Comparison of ENCODE assay signal across 6 cellular contexts in genomic region chr1:23682946-23683345, GRCh38.
"Had no signal": no experiment of that assay in that cellular context is flagged by ENCODE, and none has a peak within 500 bp of the region (broad histone marks: within the 10 kb centered on the region; RNA-seq: fewer than 3 reads in every experiment).

No MANE protein-coding gene starts in this region.

- H3K27ac ChIP-seq: HL-60 had no signal

- ATAC-seq: HepG2 had no signal

- DNase-seq: IMR-90, KBM-7, KG1 had no signal

- FAIRE-seq: HepG2, HTR-8/SVneo had no signal
